In genomic region chr17:49968380-49969133, GRCh38 we compare ENCODE assay signal across 1 cellular context.
TF ChIP-seq lines count a peak whose summit lies in the region.

No MANE protein-coding gene starts in this region.

TF ChIP-seq in HEK293, 187 proteins besides CTCF, POLR2A, EP300 and RAD21 (continued from another document and continues in another):
- no peak for TF ChIP-seq TSHZ1 (tag by site-specific recombination; IDR thresholded peaks at IDR 0.05; ENCODE audit: borderline replicate concordance)
- TF ChIP-seq ZNF510 (tag by site-specific recombination; IDR thresholded peaks at IDR 0.05; ENCODE audit: insufficient replicate concordance) = no peak
- no peak for TF ChIP-seq ZNF704 (tag by site-specific recombination; IDR thresholded peaks at IDR 0.05)
- TF ChIP-seq REPIN1 (tag by site-specific recombination; IDR thresholded peaks at IDR 0.05; ENCODE audit: low read depth) = no peak
- peak; percentile 89 for TF ChIP-seq ZNF335 (tag by site-specific recombination; conservative IDR thresholded peaks at IDR 0.05)
- no peak for TF ChIP-seq PRDM1 (tag by site-specific recombination; IDR thresholded peaks at IDR 0.05)
- no peak for TF ChIP-seq ZNF654 (tag by site-specific recombination; IDR thresholded peaks at IDR 0.05; ENCODE audit: low read depth)
- peak; percentile 76; the same call in 1 of the 2 replicates for TF ChIP-seq ZNF2 (tag by site-specific recombination; IDR thresholded peaks at IDR 0.05)
- TF ChIP-seq PBX3 (CRISPR knock-in tag; IDR thresholded peaks at IDR 0.05) = no peak; the same call in 1 of the 2 replicates
- peak; percentile 82 for TF ChIP-seq MZF1 (tag by site-specific recombination; IDR thresholded peaks at IDR 0.05; ENCODE audit: borderline replicate concordance)
- TF ChIP-seq ZNF623 (tag by site-specific recombination; IDR thresholded peaks at IDR 0.05) = no peak
- TF ChIP-seq PRDM10 (tag by site-specific recombination; IDR thresholded peaks at IDR 0.05) = peak; percentile 87
- peak; percentile 63 for TF ChIP-seq ZBTB26 (tag by site-specific recombination; optimal IDR thresholded peaks at IDR 0.05)
- TF ChIP-seq ZNF776 (tag by site-specific recombination; IDR thresholded peaks at IDR 0.05; ENCODE audit: borderline replicate concordance) = no peak
- TF ChIP-seq ZNF549 (tag by site-specific recombination; IDR thresholded peaks at IDR 0.05) = no peak
- TF ChIP-seq ZNF202 (tag by site-specific recombination; IDR thresholded peaks at IDR 0.05; ENCODE audit: borderline replicate concordance) = no peak
- TF ChIP-seq, protein P1, sequence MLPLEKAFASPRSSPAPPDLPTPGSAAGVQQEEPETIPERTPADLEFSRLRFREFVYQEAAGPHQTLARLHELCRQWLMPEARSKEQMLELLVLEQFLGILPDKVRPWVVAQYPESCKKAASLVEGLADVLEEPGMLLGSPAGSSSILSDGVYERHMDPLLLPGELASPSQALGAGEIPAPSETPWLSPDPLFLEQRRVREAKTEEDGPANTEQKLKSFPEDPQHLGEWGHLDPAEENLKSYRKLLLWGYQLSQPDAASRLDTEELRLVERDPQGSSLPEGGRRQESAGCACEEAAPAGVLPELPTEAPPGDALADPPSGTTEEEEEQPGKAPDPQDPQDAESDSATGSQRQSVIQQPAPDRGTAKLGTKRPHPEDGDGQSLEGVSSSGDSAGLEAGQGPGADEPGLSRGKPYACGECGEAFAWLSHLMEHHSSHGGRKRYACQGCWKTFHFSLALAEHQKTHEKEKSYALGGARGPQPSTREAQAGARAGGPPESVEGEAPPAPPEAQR (tag by site-specific recombination; IDR thresholded peaks at IDR 0.05) = no peak
- TF ChIP-seq GLI2 (tag by site-specific recombination; IDR thresholded peaks at IDR 0.05; ENCODE audit: borderline replicate concordance, low read depth) = no peak
- no peak for TF ChIP-seq ZNF174 (tag by site-specific recombination; IDR thresholded peaks at IDR 0.05)
- no peak for TF ChIP-seq ZNF670 (tag by site-specific recombination; IDR thresholded peaks at IDR 0.05; ENCODE audit: low read depth)
- no peak for TF ChIP-seq ZNF580 (tag by site-specific recombination; IDR thresholded peaks at IDR 0.05)
- TF ChIP-seq, protein P2, sequence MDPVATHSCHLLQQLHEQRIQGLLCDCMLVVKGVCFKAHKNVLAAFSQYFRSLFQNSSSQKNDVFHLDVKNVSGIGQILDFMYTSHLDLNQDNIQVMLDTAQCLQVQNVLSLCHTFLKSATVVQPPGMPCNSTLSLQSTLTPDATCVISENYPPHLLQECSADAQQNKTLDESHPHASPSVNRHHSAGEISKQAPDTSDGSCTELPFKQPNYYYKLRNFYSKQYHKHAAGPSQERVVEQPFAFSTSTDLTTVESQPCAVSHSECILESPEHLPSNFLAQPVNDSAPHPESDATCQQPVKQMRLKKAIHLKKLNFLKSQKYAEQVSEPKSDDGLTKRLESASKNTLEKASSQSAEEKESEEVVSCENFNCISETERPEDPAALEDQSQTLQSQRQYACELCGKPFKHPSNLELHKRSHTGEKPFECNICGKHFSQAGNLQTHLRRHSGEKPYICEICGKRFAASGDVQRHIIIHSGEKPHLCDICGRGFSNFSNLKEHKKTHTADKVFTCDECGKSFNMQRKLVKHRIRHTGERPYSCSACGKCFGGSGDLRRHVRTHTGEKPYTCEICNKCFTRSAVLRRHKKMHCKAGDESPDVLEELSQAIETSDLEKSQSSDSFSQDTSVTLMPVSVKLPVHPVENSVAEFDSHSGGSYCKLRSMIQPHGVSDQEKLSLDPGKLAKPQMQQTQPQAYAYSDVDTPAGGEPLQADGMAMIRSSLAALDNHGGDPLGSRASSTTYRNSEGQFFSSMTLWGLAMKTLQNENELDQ (tag by site-specific recombination; IDR thresholded peaks at IDR 0.05; ENCODE audit: low read depth) = no peak
- TF ChIP-seq, protein P3, sequence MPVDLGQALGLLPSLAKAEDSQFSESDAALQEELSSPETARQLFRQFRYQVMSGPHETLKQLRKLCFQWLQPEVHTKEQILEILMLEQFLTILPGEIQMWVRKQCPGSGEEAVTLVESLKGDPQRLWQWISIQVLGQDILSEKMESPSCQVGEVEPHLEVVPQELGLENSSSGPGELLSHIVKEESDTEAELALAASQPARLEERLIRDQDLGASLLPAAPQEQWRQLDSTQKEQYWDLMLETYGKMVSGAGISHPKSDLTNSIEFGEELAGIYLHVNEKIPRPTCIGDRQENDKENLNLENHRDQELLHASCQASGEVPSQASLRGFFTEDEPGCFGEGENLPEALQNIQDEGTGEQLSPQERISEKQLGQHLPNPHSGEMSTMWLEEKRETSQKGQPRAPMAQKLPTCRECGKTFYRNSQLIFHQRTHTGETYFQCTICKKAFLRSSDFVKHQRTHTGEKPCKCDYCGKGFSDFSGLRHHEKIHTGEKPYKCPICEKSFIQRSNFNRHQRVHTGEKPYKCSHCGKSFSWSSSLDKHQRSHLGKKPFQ (tag by site-specific recombination; IDR thresholded peaks at IDR 0.05) = no peak
- peak; percentile 76 for TF ChIP-seq INSM2 (tag by site-specific recombination; IDR thresholded peaks at IDR 0.05)
- TF ChIP-seq ZNF239 (tag by site-specific recombination; IDR thresholded peaks at IDR 0.05) = no peak
- no peak for TF ChIP-seq ZNF433 (tag by site-specific recombination; IDR thresholded peaks at IDR 0.05; ENCODE audit: low read depth)
- TF ChIP-seq ZNF248 (tag by site-specific recombination; IDR thresholded peaks at IDR 0.05) = no peak
- TF ChIP-seq ZNF48 (tag by site-specific recombination; IDR thresholded peaks at IDR 0.05) = no peak
- TF ChIP-seq ZNF677 (tag by site-specific recombination; IDR thresholded peaks at IDR 0.05) = 0 out of 2 replicates have a peak, but pooled peaks have one; percentile 56
- TF ChIP-seq ZNF423 (tag by site-specific recombination; IDR thresholded peaks at IDR 0.05) = no peak
- TF ChIP-seq ZNF114 (tag by site-specific recombination; IDR thresholded peaks at IDR 0.05) = no peak
- 0 out of 2 replicates have a peak, but pooled peaks have one; percentile 7 for TF ChIP-seq YY1 (tag by site-specific recombination; IDR thresholded peaks at IDR 0.05)
- no peak for TF ChIP-seq ZNF354C (tag by site-specific recombination; IDR thresholded peaks at IDR 0.05; ENCODE audit: borderline replicate concordance, low read depth)
- 0 out of 2 replicates have a peak, but pooled peaks have one; percentile 64 for TF ChIP-seq ZNF548 (tag by site-specific recombination; IDR thresholded peaks at IDR 0.05)
- no peak for TF ChIP-seq ZNF121 (tag by site-specific recombination; IDR thresholded peaks at IDR 0.05)
- TF ChIP-seq ZNF24 (tag by site-specific recombination; IDR thresholded peaks at IDR 0.05) = no peak
- TF ChIP-seq ZNF600 (tag by site-specific recombination; IDR thresholded peaks at IDR 0.05) = peak; percentile 68
- peak; percentile 72; the same call in 1 of the 2 replicates for TF ChIP-seq BCL11A (tag by site-specific recombination; IDR thresholded peaks at IDR 0.05; ENCODE audit: low read depth)
- no peak for TF ChIP-seq ZNF530 (tag by site-specific recombination; IDR thresholded peaks at IDR 0.05; ENCODE audit: low read depth)
- no peak for TF ChIP-seq ZNF626 (tag by site-specific recombination; IDR thresholded peaks at IDR 0.05)
- TF ChIP-seq SCRT1 (tag by site-specific recombination; IDR thresholded peaks at IDR 0.05; ENCODE audit: borderline replicate concordance) = no peak
- peak; percentile 62; the same call in 1 of the 2 replicates for TF ChIP-seq ZNF660 (tag by site-specific recombination; IDR thresholded peaks at IDR 0.05)
- TF ChIP-seq ZNF560 (tag by site-specific recombination; IDR thresholded peaks at IDR 0.05; ENCODE audit: borderline replicate concordance) = no peak
- no peak for TF ChIP-seq ZNF302 (tag by site-specific recombination; IDR thresholded peaks at IDR 0.05; ENCODE audit: low read depth)
